Comparison of ENCODE assay signal across 1 cellular context in genomic region chr17:39107973-39108372, GRCh38.
TF ChIP-seq lines count a peak whose summit lies in the region.

No MANE protein-coding gene starts in this region.

TF ChIP-seq in K562, 482 proteins besides CTCF, POLR2A, EP300 and RAD21:
- TF ChIP-seq FOXK2 (conservative IDR thresholded peaks at IDR 0.05 in 1 of 2, IDR thresholded peaks at IDR 0.05 in 1 of 2; ENCODE audit: low read depth in 2 of 2): 0 out of 4 replicates have a peak, but pooled peaks of 1 of the 2 experiments have one; percentile 19
- TF ChIP-seq SAP30 (IDR thresholded peaks at IDR 0.05; ENCODE audit: borderline replicate concordance, insufficient read depth, low read depth, low read length, poor library complexity, severe bottlenecking): no peak
- 0 out of 4 replicates have a peak, but pooled peaks of 1 of the 2 experiments have one; percentile 46 for TF ChIP-seq FOXA3 (CRISPR knock-in tag; conservative IDR thresholded peaks at IDR 0.05 in 1 of 2, IDR thresholded peaks at IDR 0.05 in 1 of 2)
